ENCODE assay signal across 18 cellular contexts in genomic region chr9:110109331-110110110, GRCh38.
DNase-seq lines count a peak whose midpoint lies in the region; ATAC-seq and TF ChIP-seq lines count a peak whose summit lies in the region.
"Had no signal": no experiment of that assay in that cellular context is flagged by ENCODE, and none has a peak within 500 bp of the region (broad histone marks: within the 10 kb centered on the region; RNA-seq: fewer than 3 reads in every experiment).

No MANE protein-coding gene starts in this region.

- ATAC-seq in HG03432 (IDR thresholded peaks at IDR 0.05; ENCODE audit: unreplicated experiment), result peak; percentile 20
- ATAC-seq: activated CD8-positive, alpha-beta T cell treated with anti-CD3 and anti-CD28 coated beads for 36 hours; HCT116 had no signal

- H3K4me1 ChIP-seq in uterus, result peaks cover 3 to 4% of the 10 kb centered on the region in 2 donors

- H3K4me3 ChIP-seq in uterus, result no peak overlapping the region
- H3K4me3 ChIP-seq: MG63, upper lobe of left lung had no signal

- no peak for DNase-seq in T-helper 2 cell treated with Interferon-gamma antibody and Interleukin-4, amounts not matched to agents 5 μg/mL and 100 μg/mL, for 36 hours (ENCODE audit: low spot score)
- DNase-seq in T-helper 2 cell (no peak), endothelial cell (ENCODE audit: low spot score) (no peak), type B pancreatic cell (ENCODE audit: extremely low spot score, unreplicated experiment) (no peak), uterus (no peak), NCI-H226 (no peak), globus pallidus (ENCODE audit: low spot score) (no peak)
- DNase-seq: 8988T; activated CD8-positive, alpha-beta T cell treated with anti-CD3 and anti-CD28 coated beads for 36 hours; activated naive CD4-positive, alpha-beta T cell treated with anti-CD3 and anti-CD28 coated beads, Interleukin-2, amount 10 ng/mL, durations not matched to agents 7 days and 5 days; caudate nucleus; MG63; stimulated activated CD4-positive, alpha-beta T cell treated with anti-CD3 and anti-CD28 coated beads, Interleukin-12 subunit alpha, Interleukin-12 subunit beta, amount 100 ng/mL, for 4 hours; upper lobe of left lung had no signal

- peak overlapping the region; percentile 45 for H3K27ac Mint-ChIP-seq in T-helper 2 cell treated with Interferon-gamma antibody and Interleukin-4, amounts not matched to agents 5 μg/mL and 100 μg/mL, for 36 hours
- peak overlapping the region; percentile 71 for H3K27ac Mint-ChIP-seq in endothelial cell (ENCODE audit: unreplicated experiment)
- peak overlapping the region; percentile 93 for H3K27ac Mint-ChIP-seq in type B pancreatic cell
- H3K27ac Mint-ChIP-seq: activated CD8-positive, alpha-beta T cell treated with anti-CD3 and anti-CD28 coated beads for 36 hours; activated naive CD4-positive, alpha-beta T cell treated with anti-CD3 and anti-CD28 coated beads, Interleukin-2, amount 10 ng/mL, durations not matched to agents 7 days and 5 days had no signal

- no peaks in the 10 kb centered on the region for H3K9me3 Mint-ChIP-seq in T-helper 2 cell treated with Interferon-gamma antibody and Interleukin-4, amounts not matched to agents 5 μg/mL and 100 μg/mL, for 36 hours
- no peaks in the 10 kb centered on the region for H3K9me3 Mint-ChIP-seq in endothelial cell (ENCODE audit: unreplicated experiment)
- no peaks in the 10 kb centered on the region for H3K9me3 Mint-ChIP-seq in type B pancreatic cell
- H3K9me3 Mint-ChIP-seq: activated CD8-positive, alpha-beta T cell treated with anti-CD3 and anti-CD28 coated beads for 36 hours; activated naive CD4-positive, alpha-beta T cell treated with anti-CD3 and anti-CD28 coated beads, Interleukin-2, amount 10 ng/mL, durations not matched to agents 7 days and 5 days had no signal

- TF ChIP-seq CTCF in endothelial cell (IDR thresholded peaks at IDR 0.05; ENCODE audit: unreplicated experiment) (no peak), type B pancreatic cell (conservative IDR thresholded peaks at IDR 0.05) (no peak), uterus (IDR thresholded peaks at IDR 0.05) (no peak)

- peaks cover 10% of the 10 kb centered on the region for H3K36me3 Mint-ChIP-seq in T-helper 2 cell treated with Interferon-gamma antibody and Interleukin-4, amounts not matched to agents 5 μg/mL and 100 μg/mL, for 36 hours (ENCODE audit: low read depth)
- H3K36me3 Mint-ChIP-seq in endothelial cell (ENCODE audit: low read depth, unreplicated experiment) (peaks cover 10% of the 10 kb centered on the region), type B pancreatic cell (peaks cover 5% of the 10 kb centered on the region)
- H3K36me3 Mint-ChIP-seq: activated naive CD4-positive, alpha-beta T cell treated with anti-CD3 and anti-CD28 coated beads, Interleukin-2, amount 10 ng/mL, durations not matched to agents 7 days and 5 days had no signal

- no peak overlapping the region for H3K4me3 Mint-ChIP-seq in T-helper 2 cell treated with Interferon-gamma antibody and Interleukin-4, amounts not matched to agents 5 μg/mL and 100 μg/mL, for 36 hours
- H3K4me3 Mint-ChIP-seq in endothelial cell (ENCODE audit: unreplicated experiment) (no peak overlapping the region), type B pancreatic cell (peak overlapping the region; percentile 67)
- H3K4me3 Mint-ChIP-seq: activated CD8-positive, alpha-beta T cell treated with anti-CD3 and anti-CD28 coated beads for 36 hours; activated naive CD4-positive, alpha-beta T cell treated with anti-CD3 and anti-CD28 coated beads, Interleukin-2, amount 10 ng/mL, durations not matched to agents 7 days and 5 days had no signal

- no peaks in the 10 kb centered on the region for H3K9me3 ChIP-seq in uterus
- H3K9me3 ChIP-seq: MG63, upper lobe of left lung had no signal

- no peaks in the 10 kb centered on the region for H3K27me3 Mint-ChIP-seq in T-helper 2 cell treated with Interferon-gamma antibody and Interleukin-4, amounts not matched to agents 5 μg/mL and 100 μg/mL, for 36 hours (ENCODE audit: low read depth)
- peaks cover 11% of the 10 kb centered on the region for H3K27me3 Mint-ChIP-seq in endothelial cell (ENCODE audit: unreplicated experiment)
- H3K27me3 Mint-ChIP-seq in type B pancreatic cell, result no peaks in the 10 kb centered on the region
- H3K27me3 Mint-ChIP-seq: activated CD8-positive, alpha-beta T cell treated with anti-CD3 and anti-CD28 coated beads for 36 hours; activated naive CD4-positive, alpha-beta T cell treated with anti-CD3 and anti-CD28 coated beads, Interleukin-2, amount 10 ng/mL, durations not matched to agents 7 days and 5 days had no signal

- intact Hi-C loops in uterus (cut with DNase I; ENCODE audit: low total_unique reads), result no loop called here

- H3K27ac ChIP-seq in uterus, result no peak overlapping the region
- H3K27ac ChIP-seq: HL-60, parathyroid adenoma, upper lobe of left lung had no signal

- H3K36me3 ChIP-seq in uterus, result no peaks in the 10 kb centered on the region
- H3K36me3 ChIP-seq: upper lobe of left lung had no signal

- peaks cover 16% of the 10 kb centered on the region for H3K4me1 Mint-ChIP-seq in T-helper 2 cell treated with Interferon-gamma antibody and Interleukin-4, amounts not matched to agents 5 μg/mL and 100 μg/mL, for 36 hours (ENCODE audit: low read depth)
- H3K4me1 Mint-ChIP-seq in endothelial cell (ENCODE audit: unreplicated experiment), result peaks cover 60% of the 10 kb centered on the region
- H3K4me1 Mint-ChIP-seq in type B pancreatic cell (ENCODE audit: unreplicated experiment), result peaks cover 46% of the 10 kb centered on the region

- no peak for TF ChIP-seq POLR2A in uterus (IDR thresholded peaks at IDR 0.05)

- no peaks in the 10 kb centered on the region for H3K27me3 ChIP-seq in uterus
- H3K27me3 ChIP-seq: MG63, upper lobe of left lung had no signal
